19 cellular contexts compared by ENCODE assay signal in the genomic region with DNA sequence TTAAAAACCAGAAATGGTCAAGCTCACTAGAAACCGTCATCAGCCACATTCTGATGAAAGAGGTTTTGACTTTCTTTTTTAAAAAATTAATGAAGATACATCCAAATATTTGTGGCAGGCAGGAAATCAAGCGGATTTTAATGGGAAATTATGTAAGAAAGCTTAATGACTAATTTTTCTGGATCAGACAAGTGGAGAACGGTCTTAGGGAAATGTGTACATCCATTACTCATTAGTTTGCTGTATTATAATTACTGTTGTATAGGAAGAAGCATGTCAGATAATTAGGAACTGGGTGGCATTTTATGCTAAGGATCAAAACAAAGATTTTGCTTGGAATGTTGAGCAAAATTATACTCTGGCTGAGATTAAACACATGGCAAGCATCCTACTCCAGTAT. TPM values are rescaled to one million over a fixed set of nuclear protein-coding genes. Genes with fewer than 3 reads are reported as not detected.
A peak's percentile ranks its signal among the peaks of the same experiment; 100 is the strongest.
DNase-seq lines count a peak whose midpoint lies in the region; ATAC-seq and TF ChIP-seq lines count a peak whose summit lies in the region.
"Had no signal": no experiment of that assay in that cellular context is flagged by ENCODE, and none has a peak within 500 bp of the region (broad histone marks: within the 10 kb centered on the region; RNA-seq: fewer than 3 reads in every experiment).

No MANE protein-coding gene starts in this region.

- H3K27ac Mint-ChIP-seq in brain, result peak overlapping the region in 3 of 5 experiments; percentile 35 to 58 (median 47)
- H3K27ac Mint-ChIP-seq: B cell had no signal

- intact Hi-C loops in A673 (cut with micrococcal nuclease; ENCODE audit: unreplicated experiment), result no loop called here

- H3K27ac ChIP-seq in osteoblast (ENCODE audit: low read depth, low read length) (no peak overlapping the region), A673 (ENCODE audit: low read depth, low read length, poor library complexity, severe bottlenecking) (no peak overlapping the region)
- H3K27ac ChIP-seq: A549, SK-N-MC had no signal

- H3K27me3 Mint-ChIP-seq in brain, result peaks cover 2% of the 10 kb centered on the region

- peak; percentile 32 for DNase-seq in EH (ENCODE audit: low read depth)
- DNase-seq in fibroblast of mammary gland (ENCODE audit: low read depth), result peak; percentile 22
- peak; percentile 29 for DNase-seq in osteoblast (ENCODE audit: insufficient read length, low spot score, missing footprints)
- DNase-seq in A673 (ENCODE audit: low spot score), result no peak
- DNase-seq: Calu3, DMS79 treated with DMSO at 0.1 percent for 48 hours, HCEC 1CT, Kasumi-1, NCI-H1436, NCI-H187 treated with DMSO at 0.1 percent for 48 hours, NCI-H748 treated with DMSO at 0.1 percent for 48 hours, SIG-M5 had no signal

- no peak overlapping the region for H3K4me3 Mint-ChIP-seq in brain
- H3K4me3 Mint-ChIP-seq: B cell had no signal

- POLR2A ChIA-PET in A673 (lab: Charles Lee; ENCODE audit: low non-redundant PET), result interaction anchor here (0.6 kb wide), 1 partner anchor 12 kb away, joined by 3 read pairs; no protein-coding TSS in a partner anchor

- H4K20me1 ChIP-seq in osteoblast (ENCODE audit: insufficient read depth, low read length), result peaks cover 51% of the 10 kb centered on the region

- H2AFZ ChIP-seq in osteoblast (ENCODE audit: low read length), result no peak overlapping the region

- H3K36me3 Mint-ChIP-seq in brain, result peaks cover 19% of the 10 kb centered on the region

- H3K4me1 ChIP-seq in osteoblast (ENCODE audit: insufficient read depth, low read length) (no peaks in the 10 kb centered on the region), A673 (ENCODE audit: insufficient read depth, low read length, poor library complexity, severe bottlenecking) (no peaks in the 10 kb centered on the region)
- H3K4me1 ChIP-seq: A549 had no signal

- no TSS peak for BruUV-seq in A673 (replicated peaks; lab: Mats Ljungman, UMichigan)

- H3K36me3 ChIP-seq in osteoblast (ENCODE audit: insufficient read depth, low read length) (no peaks in the 10 kb centered on the region), A673 (ENCODE audit: insufficient read depth, low read length, poor library complexity, severe bottlenecking) (no peaks in the 10 kb centered on the region)

- TF ChIP-seq CTCF in brain (conservative IDR thresholded peaks at IDR 0.05), result no peak
- TF ChIP-seq CTCF in fibroblast of mammary gland (conservative IDR thresholded peaks at IDR 0.05; ENCODE audit: control insufficient read depth, insufficient read depth, low read depth, low read length), result no peak
- no peak for TF ChIP-seq CTCF in osteoblast (IDR thresholded peaks at IDR 0.05; ENCODE audit: extremely low read depth, low read depth, low read length)
- no peak for TF ChIP-seq CTCF in A673 (conservative IDR thresholded peaks at IDR 0.05; ENCODE audit: low read depth, low read length)

- no peaks in the 10 kb centered on the region for H3K9me3 ChIP-seq in osteoblast (ENCODE audit: low read depth, low read length)
- no peaks in the 10 kb centered on the region for H3K9me3 ChIP-seq in A673 (ENCODE audit: low read depth, low read length, poor library complexity, severe bottlenecking)
- H3K9me3 ChIP-seq: A549 had no signal

- H3K4me3 ChIP-seq in fibroblast of mammary gland (ENCODE audit: control insufficient read depth, low read depth, low read length), result no peak overlapping the region
- no peak overlapping the region for H3K4me3 ChIP-seq in osteoblast (ENCODE audit: insufficient read depth, low read length)
- no peak overlapping the region for H3K4me3 ChIP-seq in A673 (ENCODE audit: low read depth, low read length, poor library complexity, severe bottlenecking)
- H3K4me3 ChIP-seq: A549, K562, SK-N-MC had no signal

- H3K4me2 ChIP-seq in osteoblast (ENCODE audit: insufficient read depth, low read length), result no peak overlapping the region
- H3K4me2 ChIP-seq: A549 had no signal

- H3K27me3 ChIP-seq in osteoblast (ENCODE audit: insufficient read depth, low read length) (no peaks in the 10 kb centered on the region), A673 (replicated peaks; ENCODE audit: insufficient read depth, low read depth, low read length, poor library complexity) (no peaks in the 10 kb centered on the region)

- CTCF ChIA-PET in A673 (lab: Charles Lee), result no interaction called here

- peaks cover 90% of the 10 kb centered on the region for H3K79me2 ChIP-seq in osteoblast (ENCODE audit: insufficient read depth, low read length)

- peaks cover 5 to 18% (median 12%) of the 10 kb centered on the region in 5 experiments for H3K9me3 Mint-ChIP-seq in brain

- ATAC-seq in GM18858 (IDR thresholded peaks at IDR 0.05; ENCODE audit: unreplicated experiment), result no peak
- no peak for ATAC-seq in GM21717 (IDR thresholded peaks at IDR 0.05; ENCODE audit: unreplicated experiment)
- ATAC-seq: A549, K562 had no signal

- H3K4me1 Mint-ChIP-seq in brain, result peaks cover 72% of the 10 kb centered on the region
- H3K4me1 Mint-ChIP-seq: B cell had no signal

RNA-seq across cellular contexts. Expression of gene AGAP1, which starts 39.4 kb away (rescaled TPM):
- 34.9 TPM for polyA plus RNA-seq in brain (ENCODE audit: insufficient read depth, low read depth, low replicate concordance)
- total RNA-seq in osteoblast (18.5 and 19.7 TPM in 2 replicates), A673 (2021) (25.3 and 27.5 TPM in 2 replicates)
- total RNA-seq: B cell had no signal
